ENCODE assay signal across 23 cellular contexts in the genomic region with DNA sequence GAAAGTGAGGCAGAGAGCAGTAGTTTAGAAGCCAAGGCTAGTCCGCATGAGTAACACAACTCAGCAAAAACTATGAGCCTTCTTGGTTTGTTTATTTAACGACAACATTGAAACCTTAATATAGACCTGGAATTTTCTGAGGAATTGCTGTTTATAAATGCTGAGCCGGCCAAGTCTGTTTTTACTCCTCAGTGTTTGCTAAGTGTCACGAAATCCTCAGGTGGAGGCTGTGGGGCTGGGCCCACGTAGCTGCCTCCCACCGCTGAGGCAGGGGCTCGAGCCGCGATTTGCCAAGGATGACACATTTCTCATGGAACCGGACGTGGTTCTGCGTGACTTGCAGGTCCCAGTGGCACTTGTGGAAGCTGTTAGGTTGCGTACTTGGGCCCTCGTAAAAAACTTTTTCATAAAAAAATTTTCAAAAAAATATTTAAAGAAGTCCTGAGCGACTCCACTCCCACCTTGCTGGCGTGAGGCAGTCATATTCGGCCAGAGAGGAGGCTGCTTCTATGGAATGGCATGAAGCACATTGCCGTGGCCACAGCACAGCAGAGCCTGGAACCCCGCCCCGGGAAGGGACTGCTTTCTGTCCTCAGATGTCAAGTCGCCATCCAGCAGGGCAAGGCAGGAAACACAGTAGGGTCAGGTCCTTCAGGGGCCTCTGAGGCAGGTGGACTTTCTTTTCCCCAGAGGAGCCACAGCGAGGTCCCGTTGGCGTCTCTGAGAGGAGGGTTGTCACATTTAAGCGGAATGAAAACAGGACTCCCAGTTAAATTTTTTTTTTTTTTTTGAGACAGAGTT.
"Had no signal": no experiment of that assay in that cellular context is flagged by ENCODE, and none has a peak within 500 bp of the region (broad histone marks: within the 10 kb centered on the region; RNA-seq: fewer than 3 reads in every experiment).

No MANE protein-coding gene starts in this region.

- H2AFZ ChIP-seq: hepatocyte had no signal

- H3K27me3 ChIP-seq: hepatocyte, upper lobe of left lung had no signal

- DNase-seq: activated CD4-positive, alpha-beta memory T cell treated with anti-CD3 and anti-CD28 coated beads, Interleukin-2, amount 10 ng/mL, durations not matched to agents 7 days and 5 days; activated CD4-positive, alpha-beta T cell treated with anti-CD3 and anti-CD28 coated beads, Interleukin-2, amount 10 ng/mL, durations not matched to agents 24 days and 14 days; activated effector memory CD4-positive, alpha-beta T cell treated with anti-CD3 and anti-CD28 coated beads, Interleukin-2, amount 50 U/mL, for 16 hours; activated naive CD4-positive, alpha-beta T cell treated with anti-CD3 and anti-CD28 coated beads, Interleukin-2, amount 50 U/mL, for 16 hours; activated naive CD8-positive, alpha-beta T cell treated with anti-CD3 and anti-CD28 coated beads, Interleukin-2, amount 50 U/mL, for 24 hours; activated T-cell treated with anti-CD3 and anti-CD28 coated beads, Interleukin-2, amount 50 U/mL, for 72 hours; dermis blood vessel endothelial cell; effector CD8-positive, alpha-beta T cell; foreskin melanocyte; glutamatergic neuron; immature natural killer cell; naive B cell; nucleus accumbens; stimulated activated CD4-positive, alpha-beta T cell treated with anti-CD3 and anti-CD28 coated beads, Interleukin-2, amount 100 ng/mL, for 48 hours; stimulated activated CD8-positive, alpha-beta memory T cell treated with anti-CD3 and anti-CD28 coated beads, Interleukin-4, amount 100 ng/mL, for 48 hours; stimulated activated naive B cell treated with anti-CD40 and anti-IgM and Interleukin-4, amounts not matched to agents 10 μg/mL and 1 μg/mL and 100 μg/mL, for 72 hours had no signal

- ATAC-seq: activated CD4-positive, CD25-positive, alpha-beta regulatory T cell treated with anti-CD3 and anti-CD28 coated beads, Interleukin-2, amount 50 U/mL, for 24 hours; activated naive CD8-positive, alpha-beta T cell treated with anti-CD3 and anti-CD28 coated beads, Interleukin-2, amount 50 U/mL, for 24 hours; activated T-cell treated with anti-CD3 and anti-CD28 coated beads, Interleukin-2, amount 50 U/mL, for 72 hours; esophagus mucosa; sciatic nerve; stimulated activated naive B cell treated with anti-CD40 and anti-IgM and Interleukin-4, amounts not matched to agents 10 μg/mL and 1 μg/mL and 100 μg/mL, for 72 hours had no signal

- H3K36me3 ChIP-seq: thoracic aorta, upper lobe of left lung had no signal

- H3K27ac ChIP-seq: hepatocyte, thoracic aorta, upper lobe of left lung, VCaP had no signal

- H3K4me2 ChIP-seq: hepatocyte had no signal

- H3K79me2 ChIP-seq: hepatocyte had no signal

- H3K9me3 ChIP-seq: thoracic aorta, upper lobe of left lung had no signal

- H3K4me3 ChIP-seq: hepatocyte, thoracic aorta, upper lobe of left lung had no signal
